8 cellular contexts compared by ENCODE assay signal in genomic region chr6:158232445-158233213, GRCh38.
DNase-seq lines count a peak whose midpoint lies in the region; ATAC-seq and TF ChIP-seq lines count a peak whose summit lies in the region.

No MANE protein-coding gene starts in this region.

- no peak for TF ChIP-seq CTCF in coronary artery (IDR thresholded peaks at IDR 0.05)

- peak; percentile 25 for DNase-seq in NCI-H2227 treated with DMSO at 0.1 percent for 48 hours (lab: John Stamatoyannopoulos, UW)
- DNase-seq in activated CD4-positive, alpha-beta T cell treated with anti-CD3 and anti-CD28 coated beads for 4 hours = peak; percentile 34 to 49
- peak; percentile 79 for DNase-seq in coronary artery (ENCODE audit: low spot score)
- peak; percentile 90 for DNase-seq in left kidney (ENCODE audit: low read depth, low spot score)
- peak; percentile 40 for DNase-seq in stimulated activated CD4-positive, alpha-beta T cell treated with anti-CD3 and anti-CD28 coated beads, Interleukin-1b, Interleukin-23, amount 100 ng/mL, for 48 hours
- DNase-seq in NK-92 (lab: John Stamatoyannopoulos, UW; ENCODE audit: unreplicated experiment) = no peak

- no peak for TF ChIP-seq POLR2A in GM18505 (IDR thresholded peaks at IDR 0.05; ENCODE audit: borderline replicate concordance, extremely low read depth, insufficient read depth, insufficient read length)

- peak overlapping the region; percentile 96 for H3K4me3 ChIP-seq in coronary artery

- peak; percentile 25 for ATAC-seq in GM18505 (IDR thresholded peaks at IDR 0.05; ENCODE audit: unreplicated experiment)
- peak; percentile 37 for ATAC-seq in HG02981 (IDR thresholded peaks at IDR 0.05; ENCODE audit: unreplicated experiment)

- peak overlapping the region; percentile 65 to 99 for H3K27ac ChIP-seq in coronary artery
